ENCODE assay signal across 11 cellular contexts in genomic region chr4:158172196-158172557, GRCh38. TPM values are rescaled to one million over a fixed set of nuclear protein-coding genes. Genes with fewer than 3 reads are reported as not detected.
DNase-seq lines count a peak whose midpoint lies in the region; ATAC-seq and TF ChIP-seq lines count a peak whose summit lies in the region.
"Had no signal": no experiment of that assay in that cellular context is flagged by ENCODE, and none has a peak within 500 bp of the region (broad histone marks: within the 10 kb centered on the region; RNA-seq: fewer than 3 reads in every experiment).

No MANE protein-coding gene starts in this region.

- H3K36me3 Mint-ChIP-seq in WTC11: no peaks in the 10 kb centered on the region

- DNase-seq in AG09309 (ENCODE audit: low read depth): no peak
- peak; percentile 62 for DNase-seq in NOMO-1 treated with DMSO at 0.1 percent for 48 hours (lab: John Stamatoyannopoulos, UW; ENCODE audit: unreplicated experiment)
- DNase-seq in ovary: no peak
- no peak for DNase-seq in GM20000 (ENCODE audit: low spot score)
- DNase-seq in activated CD4-positive, CD25-positive, alpha-beta regulatory T cell treated with anti-CD3 and anti-CD28 coated beads, Interleukin-2, amount 50 U/mL, for 72 hours: no peak
- no peak for DNase-seq in WTC11 (ENCODE audit: low spot score)
- DNase-seq: cortex of kidney; DMS79; stimulated activated CD4-positive, alpha-beta T cell treated with anti-CD3 and anti-CD28 coated beads, Interleukin-2, amount 100 ng/mL, for 24 hours had no signal

- ATAC-seq in WTC11 (no peak), GM21529 (IDR thresholded peaks at IDR 0.05; ENCODE audit: unreplicated experiment) (no peak)

- CTCF ChIA-PET in WTC11 (lab: Charles Lee): interaction anchor here (1.0 to 3.1 kb wide), 4 partner anchors 10 to 179 kb away, joined by 3 to 12 read pairs (median 8); no protein-coding TSS in a partner anchor

- H3K36me3 ChIP-seq in endocrine pancreas (ENCODE audit: control insufficient read depth, insufficient read depth, low read length): no peaks in the 10 kb centered on the region
- H3K36me3 ChIP-seq in ovary: no peaks in the 10 kb centered on the region

- peak overlapping the region; percentile 0 to 81 for H3K27ac ChIP-seq in ovary

- intact Hi-C loops in ovary (cut with DNase I): loop anchor here (5.0 kb wide), 3 partner anchors 80 to 180 kb away; no protein-coding TSS in a partner anchor

- no peak for TF ChIP-seq EP300 in ovary (IDR thresholded peaks at IDR 0.05)

- no peak overlapping the region for H3K4me3 Mint-ChIP-seq in WTC11

- H3K27ac Mint-ChIP-seq in WTC11: no peak overlapping the region

- WGBS in ovary, 3 donors: 0 to 1% (median 0%) methylated on average over 2 of the region's 2 CpGs

- H3K9me3 ChIP-seq in endocrine pancreas (ENCODE audit: control insufficient read depth, low read length) (no peaks in the 10 kb centered on the region), ovary (no peaks in the 10 kb centered on the region)

- H3K9me3 Mint-ChIP-seq in WTC11: no peaks in the 10 kb centered on the region

- H3K4me1 Mint-ChIP-seq in WTC11: peaks cover 10% of the 10 kb centered on the region

- H3K4me1 ChIP-seq in endocrine pancreas (ENCODE audit: control insufficient read depth, insufficient read depth, low read length): no peaks in the 10 kb centered on the region
- H3K4me1 ChIP-seq in ovary (ENCODE audit: insufficient read depth): peaks cover 12% of the 10 kb centered on the region

- no peaks in the 10 kb centered on the region for H3K27me3 Mint-ChIP-seq in WTC11 (ENCODE audit: low read depth)

- H3K9ac ChIP-seq in endocrine pancreas (ENCODE audit: control insufficient read depth, insufficient read depth, low read length): no peak overlapping the region

- TF ChIP-seq POLR2A in ovary (IDR thresholded peaks at IDR 0.05): peak; percentile 21

- H3K27me3 ChIP-seq in endocrine pancreas (ENCODE audit: control insufficient read depth, insufficient read depth, low read length): no peaks in the 10 kb centered on the region
- no peaks in the 10 kb centered on the region for H3K27me3 ChIP-seq in ovary

- peak overlapping the region; percentile 13 for H3K4me3 ChIP-seq in AG09309 (ENCODE audit: control insufficient read depth, low read depth, low read length)
- peak overlapping the region; percentile 3 for H3K4me3 ChIP-seq in endocrine pancreas (ENCODE audit: control insufficient read depth, insufficient read depth, low read length)
- peak overlapping the region; percentile 61 for H3K4me3 ChIP-seq in ovary

- POLR2A ChIA-PET in WTC11 (lab: Charles Lee): no interaction called here

- TF ChIP-seq CTCF in AG09309 (IDR thresholded peaks at IDR 0.05; ENCODE audit: control insufficient read depth, insufficient read depth, low read depth, low read length, missing control alignments): no peak
- no peak for TF ChIP-seq CTCF in ovary (IDR thresholded peaks at IDR 0.05)
- TF ChIP-seq CTCF in GM20000 (IDR thresholded peaks at IDR 0.05; ENCODE audit: extremely low read depth, missing control alignments): no peak
- no peak for TF ChIP-seq CTCF in WTC11 (IDR thresholded peaks at IDR 0.05)

TF ChIP-seq in WTC11, 78 proteins besides CTCF, POLR2A, EP300 and RAD21:
- TF ChIP-seq ATF6 (CRISPR knock-in tag; IDR thresholded peaks at IDR 0.05): no peak
- TF ChIP-seq ZNF416 (CRISPR knock-in tag; IDR thresholded peaks at IDR 0.05): no peak
- no peak for TF ChIP-seq ZNF671 (CRISPR knock-in tag; IDR thresholded peaks at IDR 0.05)
- TF ChIP-seq, protein P1, sequence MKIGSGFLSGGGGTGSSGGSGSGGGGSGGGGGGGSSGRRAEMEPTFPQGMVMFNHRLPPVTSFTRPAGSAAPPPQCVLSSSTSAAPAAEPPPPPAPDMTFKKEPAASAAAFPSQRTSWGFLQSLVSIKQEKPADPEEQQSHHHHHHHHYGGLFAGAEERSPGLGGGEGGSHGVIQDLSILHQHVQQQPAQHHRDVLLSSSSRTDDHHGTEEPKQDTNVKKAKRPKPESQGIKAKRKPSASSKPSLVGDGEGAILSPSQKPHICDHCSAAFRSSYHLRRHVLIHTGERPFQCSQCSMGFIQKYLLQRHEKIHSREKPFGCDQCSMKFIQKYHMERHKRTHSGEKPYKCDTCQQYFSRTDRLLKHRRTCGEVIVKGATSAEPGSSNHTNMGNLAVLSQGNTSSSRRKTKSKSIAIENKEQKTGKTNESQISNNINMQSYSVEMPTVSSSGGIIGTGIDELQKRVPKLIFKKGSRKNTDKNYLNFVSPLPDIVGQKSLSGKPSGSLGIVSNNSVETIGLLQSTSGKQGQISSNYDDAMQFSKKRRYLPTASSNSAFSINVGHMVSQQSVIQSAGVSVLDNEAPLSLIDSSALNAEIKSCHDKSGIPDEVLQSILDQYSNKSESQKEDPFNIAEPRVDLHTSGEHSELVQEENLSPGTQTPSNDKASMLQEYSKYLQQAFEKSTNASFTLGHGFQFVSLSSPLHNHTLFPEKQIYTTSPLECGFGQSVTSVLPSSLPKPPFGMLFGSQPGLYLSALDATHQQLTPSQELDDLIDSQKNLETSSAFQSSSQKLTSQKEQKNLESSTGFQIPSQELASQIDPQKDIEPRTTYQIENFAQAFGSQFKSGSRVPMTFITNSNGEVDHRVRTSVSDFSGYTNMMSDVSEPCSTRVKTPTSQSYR (CRISPR knock-in tag; IDR thresholded peaks at IDR 0.05): no peak
- TF ChIP-seq SMAD4 (CRISPR knock-in tag; IDR thresholded peaks at IDR 0.05): no peak
- no peak for TF ChIP-seq TEAD4 (CRISPR knock-in tag; IDR thresholded peaks at IDR 0.05)
- TF ChIP-seq, protein P2, sequence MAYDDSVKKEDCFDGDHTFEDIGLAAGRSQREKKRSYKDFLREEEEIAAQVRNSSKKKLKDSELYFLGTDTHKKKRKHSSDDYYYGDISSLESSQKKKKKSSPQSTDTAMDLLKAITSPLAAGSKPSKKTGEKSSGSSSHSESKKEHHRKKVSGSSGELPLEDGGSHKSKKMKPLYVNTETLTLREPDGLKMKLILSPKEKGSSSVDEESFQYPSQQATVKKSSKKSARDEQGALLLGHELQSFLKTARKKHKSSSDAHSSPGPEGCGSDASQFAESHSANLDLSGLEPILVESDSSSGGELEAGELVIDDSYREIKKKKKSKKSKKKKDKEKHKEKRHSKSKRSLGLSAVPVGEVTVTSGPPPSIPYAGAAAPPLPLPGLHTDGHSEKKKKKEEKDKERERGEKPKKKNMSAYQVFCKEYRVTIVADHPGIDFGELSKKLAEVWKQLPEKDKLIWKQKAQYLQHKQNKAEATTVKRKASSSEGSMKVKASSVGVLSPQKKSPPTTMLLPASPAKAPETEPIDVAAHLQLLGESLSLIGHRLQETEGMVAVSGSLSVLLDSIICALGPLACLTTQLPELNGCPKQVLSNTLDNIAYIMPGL (CRISPR knock-in tag; IDR thresholded peaks at IDR 0.05): no peak
- TF ChIP-seq MYBL2 (CRISPR knock-in tag; IDR thresholded peaks at IDR 0.05): no peak

RNA-seq across cellular contexts. Expression of gene GASK1B, which starts 0.6 kb away (rescaled TPM):
- total RNA-seq in ovary (100 to 1,000 TPM in 5 of 7 donors, 10 to 100 TPM in 2; 60.8 to 145 (median 115) TPM), WTC11 (2021) (0.23 to 0.32 TPM (median 0.24 TPM) in 3 replicates)
- polyA plus RNA-seq in ovary: 100 to 1,000 TPM in 1 of 2 donors, 10 to 100 TPM in 1; 94.7 to 170 TPM

RNA-seq across cellular contexts. Expression of gene TMEM144, which starts 38.1 kb away (rescaled TPM):
- total RNA-seq in ovary (10 to 100 TPM in 3 of 7 donors, 1 to 10 TPM in 4; 5.6 to 14.9 (median 9.0) TPM), WTC11 (2021) (3.8 to 5.3 TPM (median 4.1 TPM) in 3 replicates)
- polyA plus RNA-seq in ovary: 1 to 10 TPM; 5.4 to 8.4 TPM

Comparison
In these comparisons a context has a peak if more than half of its experiments do, and no peak if none do; other contexts are left out.
1. H3K4me3 ChIP-seq: peak in every context shown above with its lines; median percentile 61 in ovary; 13 in AG09309; 3 in endocrine pancreas.
2. RNA of gene GASK1B, which starts 0.6 kb away (total RNA-seq): 60.8 to 145 TPM in ovary; 0.23 to 0.32 TPM in WTC11; every median in the first group is over 10 times any median in the second.